In the genomic region with DNA sequence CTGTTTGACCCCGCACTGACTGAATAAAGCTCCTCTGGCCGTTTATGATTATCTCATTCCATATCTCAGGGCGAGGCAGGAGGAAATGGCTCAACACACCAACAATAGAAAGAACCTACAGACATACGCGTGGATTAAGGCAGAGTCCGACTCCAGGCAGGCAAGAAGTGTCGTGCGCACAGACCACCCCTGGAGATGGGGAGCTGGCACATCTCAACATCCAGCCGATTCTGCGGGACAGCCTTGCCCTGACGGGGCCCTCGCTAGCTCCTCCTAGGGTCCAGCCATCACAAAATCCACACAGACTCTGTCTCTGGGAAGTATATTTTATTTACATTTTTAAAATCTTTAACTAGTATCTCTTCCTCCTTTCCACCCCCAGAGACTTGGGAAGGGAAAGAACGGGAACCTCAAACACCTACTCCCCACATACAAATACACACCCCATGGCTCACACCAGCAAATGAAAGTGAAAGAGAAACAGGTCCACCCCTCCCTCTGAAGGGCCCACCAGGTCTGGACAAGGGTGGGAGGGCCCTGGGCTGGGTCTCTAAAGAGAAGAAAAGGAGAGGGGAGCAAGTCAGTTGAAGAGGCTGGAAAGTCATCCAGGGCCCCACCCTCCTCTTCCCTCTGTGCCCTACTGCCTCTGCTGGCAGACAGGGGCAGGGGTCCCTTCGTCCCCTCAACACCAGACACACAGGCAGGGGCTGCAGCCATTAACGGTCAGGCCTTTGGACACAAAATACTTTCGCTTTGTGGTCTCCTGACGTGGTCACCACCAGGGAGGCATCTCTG, we compare ENCODE assay signal across 13 cellular contexts. TPM values are rescaled to one million over a fixed set of nuclear protein-coding genes. Genes with fewer than 3 reads are reported as not detected.
DNase-seq lines count a peak whose midpoint lies in the region; FAIRE-seq and TF ChIP-seq lines count a peak whose summit lies in the region.
"Had no signal": no experiment of that assay in that cellular context is flagged by ENCODE, and none has a peak within 500 bp of the region (broad histone marks: within the 10 kb centered on the region; RNA-seq: fewer than 3 reads in every experiment).

No MANE protein-coding gene starts in this region.

- no peak for TF ChIP-seq POLR2A in NB4 (IDR thresholded peaks at IDR 0.05; ENCODE audit: extremely low read depth, insufficient read length)
- no peak for TF ChIP-seq POLR2A in H1 (IDR thresholded peaks at IDR 0.05; ENCODE audit: control extremely low read depth in 1 of 2, low read depth in 2 of 2, low read length in 2 of 2)
- TF ChIP-seq POLR2A in esophagus squamous epithelium (IDR thresholded peaks at IDR 0.05) = no peak

- no peak overlapping the region for H2BK15ac ChIP-seq in H1 (ENCODE audit: low read length)

- H3K9ac ChIP-seq in H1 (replicated peaks in 1 of 4; ENCODE audit: extremely low read depth in 1 of 4, low read depth in 3 of 4, low read length in 3 of 4) = no peak overlapping the region
- no peak overlapping the region for H3K9ac ChIP-seq in neural progenitor cell
- H3K9ac ChIP-seq: parathyroid adenoma had no signal

- H3K9me3 ChIP-seq in H1 (ENCODE audit: insufficient read depth in 2 of 2, low read depth in 1 of 2, low read length in 1 of 2) = no peaks in the 10 kb centered on the region
- no peaks in the 10 kb centered on the region for H3K9me3 ChIP-seq in neural progenitor cell (ENCODE audit: low read depth)
- H3K9me3 ChIP-seq in esophagus squamous epithelium = no peaks in the 10 kb centered on the region

- H3K79me2 ChIP-seq in H1 (ENCODE audit: control insufficient read depth in 1 of 2, insufficient read depth in 2 of 2, low read length in 2 of 2) = peaks cover 0 to 2% of the 10 kb centered on the region in 2 experiments; a peak in 2 of 4 replicates
- H3K79me2 ChIP-seq in neural progenitor cell (ENCODE audit: low read depth) = peaks cover 11% of the 10 kb centered on the region
- H3K79me2 ChIP-seq: parathyroid adenoma had no signal

- peaks cover 31% of the 10 kb centered on the region for H3K4me1 Mint-ChIP-seq in neural progenitor cell

- H3K4me1 ChIP-seq in H1 (replicated peaks in 1 of 4; ENCODE audit: control insufficient read depth in 3 of 4, insufficient read depth in 4 of 4, low read length in 3 of 4) (peaks cover 3 to 23% (median 16%) of the 10 kb centered on the region in 4 experiments), neural progenitor cell (peaks cover 17% of the 10 kb centered on the region), esophagus squamous epithelium (peaks cover 15 to 77% (median 30%) of the 10 kb centered on the region in 3 donors)
- H3K4me1 ChIP-seq: parathyroid adenoma had no signal

- H2BK12ac ChIP-seq in H1 (ENCODE audit: low read depth, low read length) = no peak overlapping the region

- no peak overlapping the region for H3K18ac ChIP-seq in H1 (ENCODE audit: extremely low read depth, low read length)

- H2AFZ ChIP-seq in H1 (ENCODE audit: low read length) (no peak overlapping the region), neural progenitor cell (replicated peaks) (no peak overlapping the region)
- H2AFZ ChIP-seq: parathyroid adenoma had no signal

- no peak overlapping the region for H3K56ac ChIP-seq in H1 (replicated peaks; ENCODE audit: insufficient read length, low read depth, low read length)

- peak overlapping the region; percentile 9 for H3K4me3 Mint-ChIP-seq in neural progenitor cell

- H4K8ac ChIP-seq in H1 (ENCODE audit: extremely low read depth, insufficient read depth, low read length) = no peak overlapping the region

- H3K4ac ChIP-seq in H1 (replicated peaks; ENCODE audit: insufficient read length, low read depth, low read length) = no peak overlapping the region

- TF ChIP-seq CTCF in NB4 (IDR thresholded peaks at IDR 0.05; ENCODE audit: low read depth, low read length) (peak; percentile 6), H1 (IDR thresholded peaks at IDR 0.05; ENCODE audit: control extremely low read depth in 1 of 3, insufficient read depth in 1 of 3, low read depth in 1 of 3, low read length in 3 of 3) (peak in 2 of 3 experiments; percentile 15 to 20; a peak in 2 of 4 replicates), neural progenitor cell (IDR thresholded peaks at IDR 0.05) (no peak), esophagus squamous epithelium (IDR thresholded peaks at IDR 0.05) (no peak)

- no peak for TF ChIP-seq RAD21 in H1 (IDR thresholded peaks at IDR 0.05 in 1 of 2, conservative IDR thresholded peaks at IDR 0.05 in 1 of 2; ENCODE audit: low read depth in 2 of 2, low read length in 2 of 2)

- intact Hi-C loops in esophagus squamous epithelium (cut with DNase I) = no loop called here

- H3K36me3 Mint-ChIP-seq in neural progenitor cell = peaks cover 8% of the 10 kb centered on the region

- no peak overlapping the region for H2BK20ac ChIP-seq in H1 (ENCODE audit: low read length)

- H4K5ac ChIP-seq in H1 (ENCODE audit: insufficient read length, low read depth, low read length) = no peak overlapping the region

- H3K27ac Mint-ChIP-seq in neural progenitor cell = peak overlapping the region; percentile 35

- no peak overlapping the region for H2AK5ac ChIP-seq in H1 (ENCODE audit: low read depth, low read length)

- TF ChIP-seq EP300 in H1 (IDR thresholded peaks at IDR 0.05; ENCODE audit: borderline replicate concordance in 1 of 2, low read depth in 2 of 2, low read length in 2 of 2) = no peak

- H4K91ac ChIP-seq in H1 (replicated peaks; ENCODE audit: insufficient read length, low read length) = no peak overlapping the region

- peaks cover 15 to 40% (median 20%) of the 10 kb centered on the region in 4 experiments; a peak in 7 of 8 replicates for H3K36me3 ChIP-seq in H1 (ENCODE audit: control insufficient read depth in 2 of 4, insufficient read depth in 4 of 4, low read length in 3 of 4)
- no peaks in the 10 kb centered on the region for H3K36me3 ChIP-seq in neural progenitor cell
- H3K36me3 ChIP-seq in esophagus squamous epithelium = peaks cover 33 to 63% (median 34%) of the 10 kb centered on the region in 3 donors

- peaks cover under 1% of the 10 kb centered on the region; the same call in 1 of the 2 replicates for H3K23me2 ChIP-seq in H1 (ENCODE audit: low read depth, low read length)

- no peaks in the 10 kb centered on the region; the same call in 1 of the 2 replicates for H3K79me1 ChIP-seq in H1 (ENCODE audit: low read depth, low read length)

- H3K4me3 ChIP-seq in NB4 (ENCODE audit: low read depth, low read length) = no peak overlapping the region
- H3K4me3 ChIP-seq in H1 (ENCODE audit: extremely low read depth in 1 of 4, insufficient read depth in 2 of 4, low read depth in 3 of 4, low read length in 4 of 4) = no peak overlapping the region
- no peak overlapping the region for H3K4me3 ChIP-seq in neural progenitor cell
- no peak overlapping the region for H3K4me3 ChIP-seq in esophagus squamous epithelium

- no peak overlapping the region for H2BK5ac ChIP-seq in H1 (ENCODE audit: low read depth, low read length)

- no peak overlapping the region for H3K14ac ChIP-seq in H1 (ENCODE audit: insufficient read length)

- no peak for FAIRE-seq in H1 (lab: Jason Lieb, UNC)
- FAIRE-seq: endothelial cell of umbilical vein had no signal

- 88% methylated on average over 16 of the region's 17 CpGs; no CpG with 5 or more reads in 1 of the 2 experiments for WGBS in H1 (ENCODE audit: extremely low coverage in 1 of 2, insufficient coverage in 1 of 2, insufficient read length in 1 of 2, insufficient replicate concordance in 2 of 2, low coverage in 1 of 2, low lambda C conversion rate in 2 of 2, missing lambda C conversion rate in 1 of 2), 2 experiments
- 76 to 79% methylated on average over 10 to 16 of the region's 17 CpGs for WGBS in esophagus squamous epithelium, 2 donors

- H4K20me1 ChIP-seq in H1 (replicated peaks in 1 of 2; ENCODE audit: control insufficient read depth in 1 of 2, insufficient read depth in 2 of 2, low read length in 2 of 2) = peaks cover 0 to 14% of the 10 kb centered on the region in 2 experiments
- H4K20me1 ChIP-seq in neural progenitor cell (ENCODE audit: low read depth) = peaks cover 8% of the 10 kb centered on the region

- no peaks in the 10 kb centered on the region for H3K27me3 ChIP-seq in H1 (replicated peaks in 1 of 4; ENCODE audit: control insufficient read depth in 3 of 4, extremely low read depth in 1 of 4, insufficient read depth in 3 of 4, low read length in 3 of 4)
- H3K27me3 ChIP-seq in neural progenitor cell = no peaks in the 10 kb centered on the region
- H3K27me3 ChIP-seq in esophagus squamous epithelium = no peaks in the 10 kb centered on the region

- no peak overlapping the region for H3K23ac ChIP-seq in H1 (ENCODE audit: insufficient read length)

- POLR2A ChIA-PET in H1 (lab: Charles Lee; ENCODE audit: partially characterized antibody) = interaction anchor here (0.7 to 1.1 kb wide), 3 partner anchors 8 to 60 kb away, joined by 3 to 5 read pairs (median 3); no protein-coding TSS in a partner anchor

- no peaks in the 10 kb centered on the region for H3K9me3 Mint-ChIP-seq in neural progenitor cell

- H3K27me3 Mint-ChIP-seq in neural progenitor cell (ENCODE audit: insufficient read depth, low read depth) = peaks cover 6% of the 10 kb centered on the region

- no peak overlapping the region for H2BK120ac ChIP-seq in H1 (replicated peaks; ENCODE audit: low read depth, low read length)

- peaks cover 14% of the 10 kb centered on the region for H3F3A ChIP-seq in neural progenitor cell (ENCODE audit: low read depth)

- no peak overlapping the region; the same call in 1 of the 2 replicates for H3K27ac ChIP-seq in H1 (ENCODE audit: low read depth, low read length)
- H3K27ac ChIP-seq in neural progenitor cell = no peak overlapping the region
- no peak overlapping the region for H3K27ac ChIP-seq in esophagus squamous epithelium
- H3K27ac ChIP-seq: 22Rv1, parathyroid adenoma had no signal

- in situ Hi-C loops in G401 (cut with HindIII; ENCODE audit: low sequenced_read_pairs) = no loop called here

- DNase-seq in DMS 273 (lab: John Stamatoyannopoulos, UW; ENCODE audit: unreplicated experiment) = peak; percentile 32
- no peak for DNase-seq in DMS 273 treated with DMSO at 0.1 percent for 48 hours (lab: John Stamatoyannopoulos, UW)
- no peak for DNase-seq in NB4 (ENCODE audit: low read depth)
- DNase-seq in H1 (ENCODE audit: low read depth in 1 of 2, low spot score in 2 of 2) = no peak
- no peak for DNase-seq in neural progenitor cell (ENCODE audit: low spot score)
- DNase-seq in NCI-H1092 (lab: John Stamatoyannopoulos, UW) = no peak
- no peak for DNase-seq in esophagus squamous epithelium (lab: John Stamatoyannopoulos, UW)
- DNase-seq in G401 (ENCODE audit: low spot score) = no peak
- DNase-seq: activated effector memory CD4-positive, alpha-beta T cell treated with Interleukin-2 at 50 U/mL for 16 hours; T-helper 9 cell had no signal

- H3K4me2 ChIP-seq in H1 (ENCODE audit: insufficient read depth in 1 of 2, low read depth in 2 of 2, low read length in 2 of 2) = no peak overlapping the region
- H3K4me2 ChIP-seq in neural progenitor cell = no peak overlapping the region

- CTCF ChIA-PET in H1 (lab: Charles Lee; ENCODE audit: partially characterized antibody) = interaction anchor here (0.9 to 9.0 kb wide), 7 partner anchors 10 to 121 kb away, joined by 3 to 81 read pairs (median 4); a partner anchor contains a TSS

RNA-seq across cellular contexts. Expression of a gene that starts 3.2 kb away (rescaled TPM):
- 0.32 and 0.63 TPM in 2 replicates for total RNA-seq in H1 (2021; fragmentation: NEBNext Ultra II Directional; extraction: Animal tissue kit (Norgen Biotek cat#: 25700))
- polyA plus RNA-seq in H1 (2011; rRNA removed) = 0.49 and 0.59 TPM in 2 replicates
- polyA plus RNA-seq in H1 (2011; cell fraction: cytosol; rRNA removed) = 0.36 TPM
- 0.70 TPM for polyA plus RNA-seq in H1 (2011; cell fraction: nucleus; rRNA removed)
- polyA plus RNA-seq in H1 (2012, experiment 1 of 2) = 0.28 to 0.38 TPM (median 0.29 TPM) in 3 of 4 replicates, not detected in the other
- polyA plus RNA-seq in H1 (2012, experiment 2 of 2) = 0.22 TPM
- polyA plus RNA-seq in H1 (2013, experiment 1 of 2) = 0.20 TPM
- polyA plus RNA-seq in H1 (2013, experiment 2 of 2) = 0.24 TPM
- polyA minus RNA-seq in H1 (2011; rRNA and poly(A)+ RNA removed) = 0.22 and 0.54 TPM in 2 replicates
- not detected for polyA minus RNA-seq in H1 (2011; cell fraction: cytosol; rRNA and poly(A)+ RNA removed)
- polyA minus RNA-seq in H1 (2011; cell fraction: nucleus; rRNA and poly(A)+ RNA removed) = 0.60 TPM
- total RNA-seq in neural progenitor cell (ENCODE audit: low replicate concordance) (0.09 TPM in 1 of 2 replicates, not detected in the other), esophagus squamous epithelium (1 to 10 TPM in 1 of 4 donors, under 1 TPM in 2, not detected in 1; 0.26 to 1.3 (median 0.31) TPM)
- not detected in 2 replicates for total RNA-seq in G401 (2014; rRNA removed; shearing (Covaris generic))

RNA-seq across cellular contexts. Expression of a gene that starts 5.9 kb away (rescaled TPM):
- 119 and 125 TPM in 2 replicates for total RNA-seq in H1 (2021; fragmentation: NEBNext Ultra II Directional; extraction: Animal tissue kit (Norgen Biotek cat#: 25700))
- polyA plus RNA-seq in H1 (2011; rRNA removed) = 119 and 192 TPM in 2 replicates
- polyA plus RNA-seq in H1 (2011; cell fraction: cytosol; rRNA removed) = 160 TPM
- 186 TPM for polyA plus RNA-seq in H1 (2011; cell fraction: nucleus; rRNA removed)
- 134 to 150 TPM (median 145 TPM) in 4 replicates for polyA plus RNA-seq in H1 (2012, experiment 1 of 2)
- polyA plus RNA-seq in H1 (2012, experiment 2 of 2) = 97.6 TPM
- 53.4 TPM for polyA plus RNA-seq in H1 (2013, experiment 1 of 2)
- 54.8 TPM for polyA plus RNA-seq in H1 (2013, experiment 2 of 2)
- polyA minus RNA-seq in H1 (2011; rRNA and poly(A)+ RNA removed) = 67.0 and 74.5 TPM in 2 replicates
- polyA minus RNA-seq in H1 (2011; cell fraction: cytosol; rRNA and poly(A)+ RNA removed) = 57.8 TPM
- 29.8 TPM for polyA minus RNA-seq in H1 (2011; cell fraction: nucleus; rRNA and poly(A)+ RNA removed)
- 90.4 and 151 TPM in 2 replicates for total RNA-seq in neural progenitor cell (ENCODE audit: low replicate concordance)
- 100 to 1,000 TPM in 3 of 4 donors, 10 to 100 TPM in 1; 97.9 to 136 (median 118) TPM for total RNA-seq in esophagus squamous epithelium
- total RNA-seq in G401 (2014; rRNA removed; shearing (Covaris generic)) = 128 and 217 TPM in 2 replicates

RNA-seq across cellular contexts. Expression of a gene that starts 6.3 kb away (rescaled TPM):
- total RNA-seq in H1 (2021; fragmentation: NEBNext Ultra II Directional; extraction: Animal tissue kit (Norgen Biotek cat#: 25700)) = 43.9 and 44.4 TPM in 2 replicates
- polyA plus RNA-seq in H1 (2011; rRNA removed) = 65.4 and 83.4 TPM in 2 replicates
- 61.9 TPM for polyA plus RNA-seq in H1 (2011; cell fraction: cytosol; rRNA removed)
- 67.0 TPM for polyA plus RNA-seq in H1 (2011; cell fraction: nucleus; rRNA removed)
- polyA plus RNA-seq in H1 (2012, experiment 1 of 2) = 53.5 to 61.6 TPM (median 57.9 TPM) in 4 replicates
- polyA plus RNA-seq in H1 (2012, experiment 2 of 2) = 48.8 TPM
- polyA plus RNA-seq in H1 (2013, experiment 1 of 2) = 55.6 TPM
- polyA plus RNA-seq in H1 (2013, experiment 2 of 2) = 58.0 TPM
- 15.9 and 16.8 TPM in 2 replicates for polyA minus RNA-seq in H1 (2011; rRNA and poly(A)+ RNA removed)
- polyA minus RNA-seq in H1 (2011; cell fraction: cytosol; rRNA and poly(A)+ RNA removed) = 5.7 TPM
- 13.5 TPM for polyA minus RNA-seq in H1 (2011; cell fraction: nucleus; rRNA and poly(A)+ RNA removed)
- 13.5 and 31.1 TPM in 2 replicates for total RNA-seq in neural progenitor cell (ENCODE audit: low replicate concordance)
- 10 to 100 TPM; 19.7 to 34.3 (median 28.0) TPM for total RNA-seq in esophagus squamous epithelium
- total RNA-seq in G401 (2014; rRNA removed; shearing (Covaris generic)) = 37.5 and 44.6 TPM in 2 replicates

RNA-seq across cellular contexts. Expression of a gene that starts 28.3 kb away (rescaled TPM):
- total RNA-seq in H1 (2021; fragmentation: NEBNext Ultra II Directional; extraction: Animal tissue kit (Norgen Biotek cat#: 25700)) = 22.1 and 24.5 TPM in 2 replicates
- polyA plus RNA-seq in H1 (2011; rRNA removed) = 36.8 and 43.6 TPM in 2 replicates
- 23.4 TPM for polyA plus RNA-seq in H1 (2011; cell fraction: cytosol; rRNA removed)
- polyA plus RNA-seq in H1 (2011; cell fraction: nucleus; rRNA removed) = 42.4 TPM
- 24.9 to 38.2 TPM (median 34.3 TPM) in 4 replicates for polyA plus RNA-seq in H1 (2012, experiment 1 of 2)
- 42.7 TPM for polyA plus RNA-seq in H1 (2012, experiment 2 of 2)
- polyA plus RNA-seq in H1 (2013, experiment 1 of 2) = 36.6 TPM
- polyA plus RNA-seq in H1 (2013, experiment 2 of 2) = 40.2 TPM
- 37.0 and 45.4 TPM in 2 replicates for polyA minus RNA-seq in H1 (2011; rRNA and poly(A)+ RNA removed)
- 12.4 TPM for polyA minus RNA-seq in H1 (2011; cell fraction: cytosol; rRNA and poly(A)+ RNA removed)
- polyA minus RNA-seq in H1 (2011; cell fraction: nucleus; rRNA and poly(A)+ RNA removed) = 11.7 TPM
- total RNA-seq in neural progenitor cell (ENCODE audit: low replicate concordance) = 11.1 and 14.1 TPM in 2 replicates
- total RNA-seq in esophagus squamous epithelium = 100 to 1,000 TPM; 238 to 342 (median 275) TPM
- total RNA-seq in G401 (2014; rRNA removed; shearing (Covaris generic)) = 83.7 and 100 TPM in 2 replicates

RNA-seq across cellular contexts. Expression of a gene that starts 47.0 kb away (rescaled TPM):
- 195 and 198 TPM in 2 replicates for total RNA-seq in H1 (2021; fragmentation: NEBNext Ultra II Directional; extraction: Animal tissue kit (Norgen Biotek cat#: 25700))
- polyA plus RNA-seq in H1 (2011; rRNA removed) = 118 and 174 TPM in 2 replicates
- polyA plus RNA-seq in H1 (2011; cell fraction: cytosol; rRNA removed) = 202 TPM
- 121 TPM for polyA plus RNA-seq in H1 (2011; cell fraction: nucleus; rRNA removed)
- 163 to 209 TPM (median 175 TPM) in 4 replicates for polyA plus RNA-seq in H1 (2012, experiment 1 of 2)
- 73.5 TPM for polyA plus RNA-seq in H1 (2012, experiment 2 of 2)
- 319 TPM for polyA plus RNA-seq in H1 (2013, experiment 1 of 2)
- 309 TPM for polyA plus RNA-seq in H1 (2013, experiment 2 of 2)
- 112 and 155 TPM in 2 replicates for polyA minus RNA-seq in H1 (2011; rRNA and poly(A)+ RNA removed)
- polyA minus RNA-seq in H1 (2011; cell fraction: cytosol; rRNA and poly(A)+ RNA removed) = 105 TPM
- polyA minus RNA-seq in H1 (2011; cell fraction: nucleus; rRNA and poly(A)+ RNA removed) = 117 TPM
- total RNA-seq in neural progenitor cell (ENCODE audit: low replicate concordance) = 151 and 155 TPM in 2 replicates
- total RNA-seq in esophagus squamous epithelium = 100 to 1,000 TPM; 465 to 690 (median 542) TPM
- total RNA-seq in G401 (2014; rRNA removed; shearing (Covaris generic)) = 263 and 286 TPM in 2 replicates

Comparison
In these comparisons a context has a peak if more than half of its experiments do, and no peak if none do; other contexts are left out.
1. CTCF ChIP-seq: peak in NB4 (single experiment) and H1 (2 of 3); none in neural progenitor cell (single experiment) and esophagus squamous epithelium (0 of 6).